In the genomic region with DNA sequence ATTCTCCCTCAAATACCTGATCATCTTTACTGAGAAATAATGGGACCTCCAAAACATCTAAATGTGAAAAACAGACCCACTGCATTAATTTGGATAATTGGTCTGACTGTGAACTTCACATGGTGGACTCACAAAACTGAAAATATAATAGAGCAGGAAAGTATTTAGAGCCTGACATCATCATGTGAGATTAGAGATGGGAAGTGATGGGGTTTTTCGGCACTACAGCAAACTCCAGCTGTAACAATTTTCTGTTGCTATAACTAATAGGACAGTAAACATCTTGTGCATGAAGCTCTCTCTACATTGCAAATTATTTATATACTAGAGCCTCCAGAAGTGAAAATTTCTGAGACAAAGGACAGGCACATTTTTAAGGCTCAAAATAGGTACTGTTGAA, we compare ENCODE assay signal across 16 cellular contexts. TPM values are rescaled to one million over a fixed set of nuclear protein-coding genes. Genes with fewer than 3 reads are reported as not detected.
DNase-seq lines count a peak whose midpoint lies in the region; ATAC-seq and TF ChIP-seq lines count a peak whose summit lies in the region.
"Had no signal": no experiment of that assay in that cellular context is flagged by ENCODE, and none has a peak within 500 bp of the region (broad histone marks: within the 10 kb centered on the region; RNA-seq: fewer than 3 reads in every experiment).

No MANE protein-coding gene starts in this region.

- dilution Hi-C loops in IMR-90 (cut with HindIII; ENCODE audit: low sequenced_read_pairs, unreplicated experiment), result no loop called here

- TF ChIP-seq POLR2A in IMR-90 (IDR thresholded peaks at IDR 0.05; ENCODE audit: low read depth, low read length), result no peak
- TF ChIP-seq POLR2A in tibial nerve (IDR thresholded peaks at IDR 0.05), result no peak

- H3K4me2 ChIP-seq in IMR-90 (ENCODE audit: low read depth, low read length), result no peak overlapping the region
- H3K4me2 ChIP-seq: A549 had no signal

- no peak for TF ChIP-seq EP300 in tibial nerve (IDR thresholded peaks at IDR 0.05)

- H2BK20ac ChIP-seq in IMR-90 (ENCODE audit: low read depth, low read length), result peak overlapping the region; percentile 48; the same call in 1 of the 2 replicates

- H3K23ac ChIP-seq in IMR-90 (ENCODE audit: low read depth, low read length), result no peak overlapping the region

- no peak overlapping the region for H3K18ac ChIP-seq in IMR-90 (ENCODE audit: low read depth, low read length)

- no peaks in the 10 kb centered on the region for H4K20me1 ChIP-seq in IMR-90 (ENCODE audit: insufficient read depth, low read length)

- H3K36me3 ChIP-seq in IMR-90 (ENCODE audit: control insufficient read depth, insufficient read depth, low read length), result no peaks in the 10 kb centered on the region
- H3K36me3 ChIP-seq in tibial nerve, result no peaks in the 10 kb centered on the region
- no peaks in the 10 kb centered on the region for H3K36me3 ChIP-seq in psoas muscle (ENCODE audit: insufficient read depth in 1 of 2, low read depth in 1 of 2)

- CTCF ChIA-PET in IMR-90 (lab: Yijun Ruan, JAX), result no interaction called here

- no peak overlapping the region for H3K56ac ChIP-seq in IMR-90 (ENCODE audit: extremely low read depth, insufficient read depth, low read length)

- intact Hi-C loops in IMR-90 (cut with micrococcal nuclease), result no loop called here
- intact Hi-C loops in psoas muscle (cut with DNase I), result no loop called here

- TF ChIP-seq CTCF in IMR-90 (conservative IDR thresholded peaks at IDR 0.05; ENCODE audit: low read depth, low read length) (no peak), choroid plexus epithelial cell (conservative IDR thresholded peaks at IDR 0.05; ENCODE audit: low read depth, low read length) (no peak), fibroblast of the aortic adventitia (IDR thresholded peaks at IDR 0.05; ENCODE audit: insufficient read depth, low read length) (no peak), tibial nerve (IDR thresholded peaks at IDR 0.05) (no peak), psoas muscle (IDR thresholded peaks at IDR 0.05) (no peak)

- H2AK9ac ChIP-seq in IMR-90 (replicated peaks; ENCODE audit: low read depth, low read length, poor library complexity), result no peak overlapping the region

- H4K5ac ChIP-seq in IMR-90 (ENCODE audit: low read depth, low read length), result no peak overlapping the region

- H3K14ac ChIP-seq in IMR-90 (replicated peaks; ENCODE audit: low read depth, low read length), result no peak overlapping the region

- DNase-seq in IMR-90 (peak; percentile 33), choroid plexus epithelial cell (ENCODE audit: low read depth) (peak; percentile 51), fibroblast of the aortic adventitia (ENCODE audit: low read depth) (peak; percentile 51), NCI-H524 treated with DMSO at 0.1 percent for 48 hours (lab: John Stamatoyannopoulos, UW) (no peak), tibial nerve (ENCODE audit: low spot score in 2 of 2) (no peak), psoas muscle (no peak)
- DNase-seq: AML-193; CD4-positive, alpha-beta T cell; DMS79 treated with DMSO at 0.1 percent for 48 hours; GF-D8; GOT3; H7 had no signal

- H2BK120ac ChIP-seq in IMR-90 (ENCODE audit: low read depth, low read length), result peak overlapping the region; percentile 14; the same call in 1 of the 2 replicates

- H2BK15ac ChIP-seq in IMR-90 (ENCODE audit: low read depth, low read length), result no peak overlapping the region

- H3K4me1 ChIP-seq in IMR-90 (ENCODE audit: control insufficient read depth, insufficient read depth, low read length), result peaks cover 8% of the 10 kb centered on the region
- peaks cover 0 to 6% (median 0%) of the 10 kb centered on the region in 4 donors for H3K4me1 ChIP-seq in tibial nerve
- no peaks in the 10 kb centered on the region for H3K4me1 ChIP-seq in psoas muscle
- H3K4me1 ChIP-seq: A549 had no signal

- WGBS in IMR-90 (ENCODE audit: extremely low coverage in 2 of 2, insufficient read length in 1 of 2), 2 experiments, result no CpG with 5 or more reads among the region's 1 CpG
- WGBS in tibial nerve, 2 donors, result 67 to 86% methylated on average over 1 of the region's 1 CpG
- 53 to 64% (median 63%) methylated on average over 1 of the region's 1 CpG for WGBS in psoas muscle, 3 donors

- H4K91ac ChIP-seq in IMR-90 (ENCODE audit: insufficient read depth, low read depth, low read length), result no peak overlapping the region

- H3K27me3 ChIP-seq in IMR-90 (ENCODE audit: control insufficient read depth, insufficient read depth, low read length) (no peaks in the 10 kb centered on the region), tibial nerve (no peaks in the 10 kb centered on the region), psoas muscle (ENCODE audit: insufficient read depth in 3 of 3, low read length in 2 of 3) (peaks cover 0 to 4% (median 0%) of the 10 kb centered on the region in 3 donors)

- in situ Hi-C loops in IMR-90 (cut with MboI; ENCODE audit: low sequenced_read_pairs), result no loop called here

- H3K4ac ChIP-seq in IMR-90 (ENCODE audit: low read depth, low read length), result no peak overlapping the region

- H3K27ac ChIP-seq in IMR-90 (ENCODE audit: insufficient read depth, low read length) (no peak overlapping the region), tibial nerve (no peak overlapping the region), psoas muscle (no peak overlapping the region)
- H3K27ac ChIP-seq: A549 had no signal

- H3K4me3 ChIP-seq in IMR-90 (ENCODE audit: insufficient read depth, low read depth, low read length) (no peak overlapping the region), choroid plexus epithelial cell (ENCODE audit: low read depth, low read length) (no peak overlapping the region), fibroblast of the aortic adventitia (ENCODE audit: low read depth, low read length) (no peak overlapping the region), tibial nerve (no peak overlapping the region), psoas muscle (no peak overlapping the region)
- H3K4me3 ChIP-seq: A549 had no signal

- H3K9me3 ChIP-seq in IMR-90 (ENCODE audit: control insufficient read depth, insufficient read depth, low read length), result no peaks in the 10 kb centered on the region
- no peaks in the 10 kb centered on the region for H3K9me3 ChIP-seq in tibial nerve
- H3K9me3 ChIP-seq in psoas muscle, result no peaks in the 10 kb centered on the region
- H3K9me3 ChIP-seq: A549 had no signal

- no peak overlapping the region for H2BK5ac ChIP-seq in IMR-90 (ENCODE audit: low read depth, low read length, poor library complexity, severe bottlenecking)

- H2AK5ac ChIP-seq in IMR-90 (ENCODE audit: low read depth, low read length), result no peak overlapping the region

- no peak for TF ChIP-seq RAD21 in IMR-90 (IDR thresholded peaks at IDR 0.05; ENCODE audit: low read length)

- peaks cover 0 to 11% of the 10 kb centered on the region in 2 experiments; a peak in 3 of 4 replicates for H3K79me1 ChIP-seq in IMR-90 (ENCODE audit: low read depth in 1 of 2, low read length in 2 of 2)

- no peak overlapping the region for H4K8ac ChIP-seq in IMR-90 (ENCODE audit: low read depth in 2 of 2, low read length in 2 of 2)

- ATAC-seq in IMR-90 (ENCODE audit: low read depth), result peak; percentile 44; the same call in 1 of the 2 replicates
- ATAC-seq in GM19397 (IDR thresholded peaks at IDR 0.05; ENCODE audit: unreplicated experiment), result no peak
- no peak for ATAC-seq in psoas muscle
- ATAC-seq: HCT116, HepG2 had no signal

- H2AFZ ChIP-seq in IMR-90 (replicated peaks; ENCODE audit: low read length, poor library complexity), result no peak overlapping the region

- no peak overlapping the region for H3K9ac ChIP-seq in IMR-90 (ENCODE audit: low read depth, low read length)

- no TSS peak for BruUV-seq in IMR-90 (replicated peaks; lab: Mats Ljungman, UMichigan)

- peaks cover 3% of the 10 kb centered on the region; the same call in 1 of the 2 replicates for H3K9me1 ChIP-seq in IMR-90 (ENCODE audit: insufficient read depth, low read length)

- POLR2A ChIA-PET in IMR-90 (lab: Charles Lee; ENCODE audit: unreplicated experiment), result no interaction called here

TF ChIP-seq in IMR-90, 13 proteins besides CTCF, POLR2A, EP300 and RAD21:
- TF ChIP-seq BHLHE40 (IDR thresholded peaks at IDR 0.05; ENCODE audit: low read depth, low read length), result no peak
- no peak for TF ChIP-seq RCOR1 (IDR thresholded peaks at IDR 0.05; ENCODE audit: insufficient replicate concordance, low read length)
- no peak for TF ChIP-seq MAZ (IDR thresholded peaks at IDR 0.05; ENCODE audit: borderline replicate concordance, low read depth, low read length)

RNA-seq across cellular contexts. Expression of a gene that starts 32.2 kb away (rescaled TPM):
- total RNA-seq in IMR-90 (2012; rRNA removed) (99.4 and 130 TPM in 2 replicates), fibroblast of the aortic adventitia (ENCODE audit: low replicate concordance) (27.4 and 152 TPM in 2 replicates), tibial nerve (1 to 10 TPM in 2 of 4 donors, under 1 TPM in 2; 0.30 to 6.1 (median 0.76) TPM), psoas muscle (under 1 TPM in 2 of 4 donors, not detected in 2; 0.25 to 0.34 TPM)
- polyA plus RNA-seq in IMR-90 (2012; rRNA removed) (26.0 and 30.5 TPM in 2 replicates), psoas muscle (under 1 TPM; 0.14 to 0.27 (median 0.17) TPM)
- 6.7 and 7.6 TPM in 2 replicates for polyA plus RNA-seq in IMR-90 (2012; cell fraction: cytosol; rRNA removed)
- 4.5 and 34.9 TPM in 2 replicates for polyA plus RNA-seq in IMR-90 (2012; cell fraction: nucleus; rRNA removed; ENCODE audit: low replicate concordance)
- total RNA-seq: CD4-positive, alpha-beta T cell; HepG2 had no signal
- polyA plus RNA-seq: HepG2 had no signal

RNA-seq across cellular contexts. Expression of a gene that starts 34.4 kb away (rescaled TPM):
- total RNA-seq in IMR-90 (2012; rRNA removed) (96.7 and 97.9 TPM in 2 replicates), fibroblast of the aortic adventitia (ENCODE audit: low replicate concordance) (175 and 216 TPM in 2 replicates), tibial nerve (100 to 1,000 TPM in 1 of 4 donors, 10 to 100 TPM in 2, 1 to 10 TPM in 1; 9.0 to 118 (median 12.2) TPM), psoas muscle (10 to 100 TPM in 2 of 4 donors, under 1 TPM in 2; 0.19 to 21.8 (median 8.0) TPM)
- polyA plus RNA-seq in IMR-90 (2012; rRNA removed) (117 and 135 TPM in 2 replicates), psoas muscle (10 to 100 TPM in 1 of 3 donors, under 1 TPM in 2; 0.22 to 13.2 (median 0.58) TPM)
- 92.2 and 182 TPM in 2 replicates for polyA plus RNA-seq in IMR-90 (2012; cell fraction: cytosol; rRNA removed)
- polyA plus RNA-seq in IMR-90 (2012; cell fraction: nucleus; rRNA removed; ENCODE audit: low replicate concordance), result 66.5 and 87.9 TPM in 2 replicates
- total RNA-seq: HepG2 had no signal
- polyA plus RNA-seq: HepG2 had no signal

Comparison
In these comparisons a context has a peak if more than half of its experiments do, and no peak if none do; other contexts are left out.
1. DNase-seq: peak in IMR-90 (single experiment), choroid plexus epithelial cell (single experiment) and fibroblast of the aortic adventitia (single experiment); none in NCI-H524 treated with DMSO at 0.1 percent for 48 hours (single experiment), tibial nerve (0 of 2) and psoas muscle (0 of 2).